Comparison of ENCODE assay signal across 18 cellular contexts in genomic region chr16:4513086-4513860, GRCh38. TPM values are rescaled to one million over a fixed set of nuclear protein-coding genes. Genes with fewer than 3 reads are reported as not detected.
A peak's percentile ranks its signal among the peaks of the same experiment; 100 is the strongest.
DNase-seq lines count a peak whose midpoint lies in the region; ATAC-seq, FAIRE-seq and TF ChIP-seq lines count a peak whose summit lies in the region.
"Had no signal": no experiment of that assay in that cellular context is flagged by ENCODE, and none has a peak within 500 bp of the region (broad histone marks: within the 10 kb centered on the region; RNA-seq: fewer than 3 reads in every experiment).

No MANE protein-coding gene starts in this region.

- H3K56ac ChIP-seq in H1 (replicated peaks; ENCODE audit: insufficient read length, low read depth, low read length), result no peak overlapping the region

- peak overlapping the region; percentile 88 for H3K27ac Mint-ChIP-seq in CD4-positive, alpha-beta T cell

- no peak overlapping the region for H2AK5ac ChIP-seq in H1 (ENCODE audit: low read depth, low read length)
- no peak overlapping the region for H2AK5ac ChIP-seq in neuronal stem cell (ENCODE audit: low read depth, low read length)

- H2AFZ ChIP-seq in Loucy (ENCODE audit: low read length) (no peak overlapping the region), H1 (ENCODE audit: low read length) (no peak overlapping the region), neuronal stem cell (ENCODE audit: low read length) (no peak overlapping the region)

- in situ Hi-C loops in HAP-1 (cut with MboI; ENCODE audit: low sequenced_read_pairs), result loop anchor here (10.0 kb wide), 1 partner anchor 442 kb away; the partner anchor contains the start of gene SEC14L5

- no peak overlapping the region for H3K4me2 ChIP-seq in Loucy (ENCODE audit: low read depth, low read length, poor library complexity, severe bottlenecking)
- H3K4me2 ChIP-seq in H1 (ENCODE audit: insufficient read depth in 1 of 2, low read depth in 2 of 2, low read length in 2 of 2), result no peak overlapping the region
- no peak overlapping the region for H3K4me2 ChIP-seq in neuronal stem cell (ENCODE audit: insufficient read depth, low read length, poor library complexity, severe bottlenecking)

- H3K14ac ChIP-seq in H1 (ENCODE audit: insufficient read length) (no peak overlapping the region), neuronal stem cell (ENCODE audit: low read length) (peak overlapping the region; percentile 42)

- WGBS in H1 (ENCODE audit: extremely low coverage in 1 of 2, insufficient coverage in 1 of 2, insufficient read length in 1 of 2, insufficient replicate concordance in 2 of 2, low coverage in 1 of 2, low lambda C conversion rate in 2 of 2, missing lambda C conversion rate in 1 of 2), 2 experiments, result 85% methylated on average over 8 of the region's 19 CpGs; no CpG with 5 or more reads in 1 of the 2 experiments
- WGBS in neuronal stem cell (ENCODE audit: extremely low coverage in 2 of 2, insufficient read length in 2 of 2, insufficient replicate concordance in 1 of 2), 2 donors, result no CpG with 5 or more reads among the region's 19 CpGs

- intact Hi-C loops in CD4-positive, alpha-beta T cell (cut with DNase I, micrococcal nuclease), result no loop called here

- H3K23me2 ChIP-seq in H1 (ENCODE audit: low read depth, low read length), result no peaks in the 10 kb centered on the region

- no peak overlapping the region for H2BK20ac ChIP-seq in H1 (ENCODE audit: low read length)

- no peaks in the 10 kb centered on the region for H3K9me2 ChIP-seq in Loucy (replicated peaks; ENCODE audit: low read depth, low read length)

- H3K4me3 ChIP-seq in Loucy (ENCODE audit: low read length, poor library complexity, severe bottlenecking) (no peak overlapping the region), H1 (ENCODE audit: extremely low read depth in 1 of 4, insufficient read depth in 2 of 4, low read depth in 3 of 4, low read length in 4 of 4) (no peak overlapping the region), neuronal stem cell (ENCODE audit: low read length in 2 of 2) (no peak overlapping the region), HAP-1 (no peak overlapping the region)
- H3K4me3 ChIP-seq: prostate gland, SK-N-MC had no signal

- H2BK15ac ChIP-seq in H1 (ENCODE audit: low read length) (no peak overlapping the region), neuronal stem cell (ENCODE audit: low read length) (no peak overlapping the region)

- no peak for TF ChIP-seq RAD21 in H1 (IDR thresholded peaks at IDR 0.05 in 1 of 2, conservative IDR thresholded peaks at IDR 0.05 in 1 of 2; ENCODE audit: low read depth in 2 of 2, low read length in 2 of 2)

- H4K91ac ChIP-seq in H1 (replicated peaks; ENCODE audit: insufficient read length, low read length) (no peak overlapping the region), neuronal stem cell (ENCODE audit: low read depth, low read length, poor library complexity) (no peak overlapping the region)

- no peaks in the 10 kb centered on the region for H4K20me1 ChIP-seq in Loucy (ENCODE audit: insufficient read depth, low read length, poor library complexity, severe bottlenecking)
- H4K20me1 ChIP-seq in H1 (replicated peaks in 1 of 2; ENCODE audit: control insufficient read depth in 1 of 2, insufficient read depth in 2 of 2, low read length in 2 of 2), result peaks cover 10 to 21% of the 10 kb centered on the region in 2 experiments

- peaks cover 15% of the 10 kb centered on the region; the same call in 1 of the 2 replicates for H3K79me2 ChIP-seq in Loucy (ENCODE audit: insufficient read depth, low read length)
- peaks cover 0 to 5% of the 10 kb centered on the region in 2 experiments; a peak in 1 of 4 replicates for H3K79me2 ChIP-seq in H1 (ENCODE audit: control insufficient read depth in 1 of 2, insufficient read depth in 2 of 2, low read length in 2 of 2)

- DNase-seq in CD4-positive, alpha-beta T cell, result no peak
- DNase-seq in H1 (ENCODE audit: low read depth in 1 of 2, low spot score in 2 of 2) (no peak), neuronal stem cell (ENCODE audit: low spot score) (no peak), activated gamma-delta T cell treated with Interleukin-2 at 50 U/mL for 16 hours (no peak), HAP-1 (ENCODE audit: low spot score in 2 of 2) (no peak), NCI-H1417 (lab: John Stamatoyannopoulos, UW) (no peak)
- DNase-seq: activated T-cell treated with anti-CD3 and anti-CD28 coated beads, Interleukin-2, amount 50 U/mL, for 4 hours; NCI-H345; WERI-Rb-1 had no signal

- no peaks in the 10 kb centered on the region for H3K27me3 ChIP-seq in CD4-positive, alpha-beta T cell (ENCODE audit: control insufficient read depth, insufficient read depth, low read length)
- no peaks in the 10 kb centered on the region for H3K27me3 ChIP-seq in Loucy (ENCODE audit: insufficient read depth, low read length, poor library complexity, severe bottlenecking)
- H3K27me3 ChIP-seq in H1 (replicated peaks in 1 of 4; ENCODE audit: control insufficient read depth in 3 of 4, extremely low read depth in 1 of 4, insufficient read depth in 3 of 4, low read length in 3 of 4), result no peaks in the 10 kb centered on the region
- no peaks in the 10 kb centered on the region for H3K27me3 ChIP-seq in neuronal stem cell (ENCODE audit: control insufficient read depth in 3 of 3, insufficient read depth in 3 of 3, low read depth in 1 of 3, low read length in 3 of 3)
- no peaks in the 10 kb centered on the region for H3K27me3 ChIP-seq in HAP-1 (ENCODE audit: low read depth)

- H2BK120ac ChIP-seq in H1 (replicated peaks; ENCODE audit: low read depth, low read length) (no peak overlapping the region), neuronal stem cell (ENCODE audit: low read depth, low read length) (no peak overlapping the region)

- no peak for TF ChIP-seq POLR2A in H1 (IDR thresholded peaks at IDR 0.05; ENCODE audit: control extremely low read depth in 1 of 2, low read depth in 2 of 2, low read length in 2 of 2)

- H3K4ac ChIP-seq in H1 (replicated peaks; ENCODE audit: insufficient read length, low read depth, low read length), result no peak overlapping the region
- H3K4ac ChIP-seq in neuronal stem cell (ENCODE audit: low read length), result no peak overlapping the region

- 0 out of 2 replicates have a peak overlapping the region, but pooled peaks have one; percentile 44 for H2BK5ac ChIP-seq in H1 (ENCODE audit: low read depth, low read length)
- H2BK5ac ChIP-seq in neuronal stem cell (ENCODE audit: low read length), result no peak overlapping the region

- H3K4me1 Mint-ChIP-seq in CD4-positive, alpha-beta T cell (ENCODE audit: low read depth), result peaks cover 53% of the 10 kb centered on the region

- H3K27ac ChIP-seq in CD4-positive, alpha-beta T cell (ENCODE audit: low read depth, low read length), result peak overlapping the region; percentile 38
- H3K27ac ChIP-seq in H1 (ENCODE audit: low read depth, low read length) (no peak overlapping the region), neuronal stem cell (replicated peaks; ENCODE audit: low read length) (no peak overlapping the region)
- H3K27ac ChIP-seq: prostate gland, SK-N-MC, WERI-Rb-1 had no signal

- no peak for FAIRE-seq in H1 (lab: Jason Lieb, UNC)
- FAIRE-seq: GM18507, H54, keratinocyte had no signal

- no peaks in the 10 kb centered on the region for H3K9me3 Mint-ChIP-seq in CD4-positive, alpha-beta T cell
- H3K9me3 Mint-ChIP-seq: activated T-cell treated with anti-CD3 and anti-CD28 coated beads, Interleukin-2, amount 50 U/mL, for 4 hours had no signal

- H3K18ac ChIP-seq in H1 (ENCODE audit: extremely low read depth, low read length), result no peak overlapping the region
- H3K18ac ChIP-seq in neuronal stem cell (ENCODE audit: low read length), result no peak overlapping the region

- H4K8ac ChIP-seq in H1 (ENCODE audit: extremely low read depth, insufficient read depth, low read length), result peak overlapping the region; percentile 57
- H4K8ac ChIP-seq in neuronal stem cell (ENCODE audit: low read depth, low read length), result no peak overlapping the region

- H2BK12ac ChIP-seq in H1 (ENCODE audit: low read depth, low read length) (no peak overlapping the region), neuronal stem cell (ENCODE audit: low read length) (no peak overlapping the region)

- peaks cover 61% of the 10 kb centered on the region for H3K36me3 Mint-ChIP-seq in CD4-positive, alpha-beta T cell (ENCODE audit: low read depth)

- H3K79me1 ChIP-seq in H1 (ENCODE audit: low read depth, low read length) (no peaks in the 10 kb centered on the region; the same call in 1 of the 2 replicates), neuronal stem cell (ENCODE audit: low read depth, low read length) (peaks cover under 1% of the 10 kb centered on the region)

- peaks cover 23% of the 10 kb centered on the region for H3K4me1 ChIP-seq in Loucy (ENCODE audit: insufficient read depth, low read length, poor library complexity, severe bottlenecking)
- H3K4me1 ChIP-seq in H1 (replicated peaks in 1 of 4; ENCODE audit: control insufficient read depth in 3 of 4, insufficient read depth in 4 of 4, low read length in 3 of 4), result peaks cover 0 to 5% (median 2%) of the 10 kb centered on the region in 4 experiments; a peak in 6 of 7 replicates
- no peaks in the 10 kb centered on the region for H3K4me1 ChIP-seq in neuronal stem cell (ENCODE audit: control insufficient read depth in 2 of 2, insufficient read depth in 1 of 2, low read depth in 1 of 2, low read length in 2 of 2)
- H3K4me1 ChIP-seq in HAP-1, result no peaks in the 10 kb centered on the region; the same call in 1 of the 2 replicates
- H3K4me1 ChIP-seq: prostate gland had no signal

- no peaks in the 10 kb centered on the region for H3K27me3 Mint-ChIP-seq in CD4-positive, alpha-beta T cell

- H3K9ac ChIP-seq in Loucy (ENCODE audit: low read depth, low read length, poor library complexity, severe bottlenecking), result peak overlapping the region; percentile 84
- H3K9ac ChIP-seq in H1 (replicated peaks in 1 of 4; ENCODE audit: extremely low read depth in 1 of 4, low read depth in 3 of 4, low read length in 3 of 4), result no peak overlapping the region
- H3K9ac ChIP-seq in neuronal stem cell (ENCODE audit: low read depth, low read length, poor library complexity), result peak overlapping the region; percentile 47

- H4K5ac ChIP-seq in H1 (ENCODE audit: insufficient read length, low read depth, low read length), result no peak overlapping the region

- POLR2A ChIA-PET in CD4-positive, alpha-beta T cell (lab: Charles Lee), result interaction anchor here (1.8 to 2.4 kb wide), 2 partner anchors 8 to 12 kb away, joined by 4 to 23 read pairs; no protein-coding TSS in a partner anchor
- POLR2A ChIA-PET in H1 (lab: Charles Lee; ENCODE audit: partially characterized antibody), result interaction anchor here (1.6 kb wide), 1 partner anchor 73 kb away, joined by 4 read pairs; no protein-coding TSS in a partner anchor

- H3K9me3 ChIP-seq in CD4-positive, alpha-beta T cell (ENCODE audit: control insufficient read depth, low read length), result no peaks in the 10 kb centered on the region
- H3K9me3 ChIP-seq in Loucy (ENCODE audit: insufficient read depth, low read depth, low read length) (no peaks in the 10 kb centered on the region), H1 (ENCODE audit: insufficient read depth in 2 of 2, low read depth in 1 of 2, low read length in 1 of 2) (no peaks in the 10 kb centered on the region), neuronal stem cell (replicated peaks in 1 of 2; ENCODE audit: control insufficient read depth in 2 of 2, insufficient read depth in 1 of 2, low read depth in 1 of 2, low read length in 2 of 2) (no peaks in the 10 kb centered on the region), HAP-1 (no peaks in the 10 kb centered on the region)
- H3K9me3 ChIP-seq: prostate gland had no signal

- no peak for ATAC-seq in CD4-positive, alpha-beta T cell (ENCODE audit: poor library complexity)
- ATAC-seq in HG03469 (IDR thresholded peaks at IDR 0.05; ENCODE audit: unreplicated experiment), result no peak
- ATAC-seq: activated T-cell treated with anti-CD3 and anti-CD28 coated beads, Interleukin-2, amount 50 U/mL, for 4 hours had no signal

- no peaks in the 10 kb centered on the region for H3F3A ChIP-seq in Loucy (ENCODE audit: low read depth)

- H3K23ac ChIP-seq in H1 (ENCODE audit: insufficient read length) (no peak overlapping the region), neuronal stem cell (ENCODE audit: low read depth, low read length, poor library complexity) (no peak overlapping the region)

- peaks cover 10% of the 10 kb centered on the region; the same call in 1 of the 2 replicates for H3K36me3 ChIP-seq in Loucy (ENCODE audit: insufficient read depth, low read length)
- peaks cover 10 to 20% (median 10%) of the 10 kb centered on the region in 4 experiments; a peak in 4 of 8 replicates for H3K36me3 ChIP-seq in H1 (ENCODE audit: control insufficient read depth in 2 of 4, insufficient read depth in 4 of 4, low read length in 3 of 4)
- peaks cover 28 to 61% of the 10 kb centered on the region in 2 donors for H3K36me3 ChIP-seq in neuronal stem cell (replicated peaks in 1 of 2; ENCODE audit: control insufficient read depth in 2 of 2, insufficient read depth in 2 of 2, low read length in 2 of 2)
- peaks cover 43% of the 10 kb centered on the region for H3K36me3 ChIP-seq in HAP-1 (replicated peaks)
- H3K36me3 ChIP-seq: prostate gland had no signal

- CTCF ChIA-PET in CD4-positive, alpha-beta T cell (lab: Charles Lee), result no interaction called here
- CTCF ChIA-PET in H1 (lab: Charles Lee; ENCODE audit: partially characterized antibody), result interaction anchor here (0.6 to 35.4 kb wide), 10 partner anchors 7 to 331 kb away, joined by 3 to 968 read pairs (median 10); partner anchors contain the start of genes C16orf96 and CDIP1

- H3K4me3 Mint-ChIP-seq in CD4-positive, alpha-beta T cell, result no peak overlapping the region
- H3K4me3 Mint-ChIP-seq: activated T-cell treated with anti-CD3 and anti-CD28 coated beads, Interleukin-2, amount 50 U/mL, for 4 hours had no signal

- no peak for TF ChIP-seq EP300 in H1 (IDR thresholded peaks at IDR 0.05; ENCODE audit: borderline replicate concordance in 1 of 2, low read depth in 2 of 2, low read length in 2 of 2)

- TF ChIP-seq CTCF in CD4-positive, alpha-beta T cell (IDR thresholded peaks at IDR 0.05), result no peak
- TF ChIP-seq CTCF in Loucy (conservative IDR thresholded peaks at IDR 0.05; ENCODE audit: low read length) (no peak), H1 (IDR thresholded peaks at IDR 0.05; ENCODE audit: control extremely low read depth in 1 of 3, insufficient read depth in 1 of 3, low read depth in 1 of 3, low read length in 3 of 3) (no peak)

RNA-seq across cellular contexts. Expression of gene CDIP1, which starts 25.3 kb away (rescaled TPM):
- total RNA-seq in CD4-positive, alpha-beta T cell, result 10 to 100 TPM; 19.5 to 22.4 TPM
- total RNA-seq in H1 (2021; fragmentation: NEBNext Ultra II Directional; extraction: Animal tissue kit (Norgen Biotek cat#: 25700)), result 73.7 and 76.3 TPM in 2 replicates
- polyA plus RNA-seq in H1 (2011; rRNA removed), result 56.6 and 91.0 TPM in 2 replicates
- polyA plus RNA-seq in H1 (2011; cell fraction: cytosol; rRNA removed), result 30.3 TPM
- 56.4 TPM for polyA plus RNA-seq in H1 (2011; cell fraction: nucleus; rRNA removed)
- polyA plus RNA-seq in H1 (2012, experiment 1 of 2), result 63.4 to 93.4 TPM (median 83.5 TPM) in 4 replicates
- 84.1 TPM for polyA plus RNA-seq in H1 (2012, experiment 2 of 2)
- 34.2 TPM for polyA plus RNA-seq in H1 (2013, experiment 1 of 2)
- polyA plus RNA-seq in H1 (2013, experiment 2 of 2), result 34.4 TPM
- polyA minus RNA-seq in H1 (2011; rRNA and poly(A)+ RNA removed), result 28.0 and 32.6 TPM in 2 replicates
- polyA minus RNA-seq in H1 (2011; cell fraction: cytosol; rRNA and poly(A)+ RNA removed), result 24.1 TPM
- polyA minus RNA-seq in H1 (2011; cell fraction: nucleus; rRNA and poly(A)+ RNA removed), result 26.3 TPM
- 48.1 TPM for polyA plus RNA-seq in neuronal stem cell (2013, experiment 1 of 2)
- 46.7 TPM for polyA plus RNA-seq in neuronal stem cell (2013, experiment 2 of 2)
- total RNA-seq: HT-29 had no signal

RNA-seq across cellular contexts. Expression of gene HMOX2, which starts 37.1 kb away (rescaled TPM):
- 10 to 100 TPM; 63.4 to 66.4 TPM for total RNA-seq in CD4-positive, alpha-beta T cell
- 45.6 and 48.4 TPM in 2 replicates for total RNA-seq in H1 (2021; fragmentation: NEBNext Ultra II Directional; extraction: Animal tissue kit (Norgen Biotek cat#: 25700))
- polyA plus RNA-seq in H1 (2011; rRNA removed), result 33.7 and 36.5 TPM in 2 replicates
- 43.5 TPM for polyA plus RNA-seq in H1 (2011; cell fraction: cytosol; rRNA removed)
- polyA plus RNA-seq in H1 (2011; cell fraction: nucleus; rRNA removed), result 39.8 TPM
- polyA plus RNA-seq in H1 (2012, experiment 1 of 2), result 43.6 to 48.5 TPM (median 44.9 TPM) in 4 replicates
- 35.4 TPM for polyA plus RNA-seq in H1 (2012, experiment 2 of 2)
- 31.2 TPM for polyA plus RNA-seq in H1 (2013, experiment 1 of 2)
- polyA plus RNA-seq in H1 (2013, experiment 2 of 2), result 28.8 TPM
- 33.6 and 42.8 TPM in 2 replicates for polyA minus RNA-seq in H1 (2011; rRNA and poly(A)+ RNA removed)
- 16.3 TPM for polyA minus RNA-seq in H1 (2011; cell fraction: cytosol; rRNA and poly(A)+ RNA removed)
- 17.1 TPM for polyA minus RNA-seq in H1 (2011; cell fraction: nucleus; rRNA and poly(A)+ RNA removed)
- 9.8 TPM for polyA plus RNA-seq in neuronal stem cell (2013, experiment 1 of 2)
- polyA plus RNA-seq in neuronal stem cell (2013, experiment 2 of 2), result 10.1 TPM

RNA-seq across cellular contexts. Expression of gene NMRAL1, which starts 38.8 kb away (rescaled TPM):
- total RNA-seq in CD4-positive, alpha-beta T cell, result 10 to 100 TPM; 28.6 to 29.5 TPM
- total RNA-seq in H1 (2021; fragmentation: NEBNext Ultra II Directional; extraction: Animal tissue kit (Norgen Biotek cat#: 25700)), result 66.8 and 72.5 TPM in 2 replicates
- polyA plus RNA-seq in H1 (2011; rRNA removed), result 143 and 196 TPM in 2 replicates
- 148 TPM for polyA plus RNA-seq in H1 (2011; cell fraction: cytosol; rRNA removed)
- polyA plus RNA-seq in H1 (2011; cell fraction: nucleus; rRNA removed), result 106 TPM
- 63.8 to 98.0 TPM (median 91.2 TPM) in 4 replicates for polyA plus RNA-seq in H1 (2012, experiment 1 of 2)
- 136 TPM for polyA plus RNA-seq in H1 (2012, experiment 2 of 2)
- polyA plus RNA-seq in H1 (2013, experiment 1 of 2), result 60.8 TPM
- 64.5 TPM for polyA plus RNA-seq in H1 (2013, experiment 2 of 2)
- 72.7 and 89.1 TPM in 2 replicates for polyA minus RNA-seq in H1 (2011; rRNA and poly(A)+ RNA removed)
- polyA minus RNA-seq in H1 (2011; cell fraction: cytosol; rRNA and poly(A)+ RNA removed), result 55.3 TPM
- 63.2 TPM for polyA minus RNA-seq in H1 (2011; cell fraction: nucleus; rRNA and poly(A)+ RNA removed)
- polyA plus RNA-seq in neuronal stem cell (2013, experiment 1 of 2), result 37.3 TPM
- polyA plus RNA-seq in neuronal stem cell (2013, experiment 2 of 2), result 36.3 TPM

RNA-seq across cellular contexts. Expression of gene C16orf96, which starts 42.9 kb away (rescaled TPM):
- under 1 TPM; 0.27 to 0.42 TPM for total RNA-seq in CD4-positive, alpha-beta T cell
- total RNA-seq in H1 (2021; fragmentation: NEBNext Ultra II Directional; extraction: Animal tissue kit (Norgen Biotek cat#: 25700)), result 1.3 and 1.6 TPM in 2 replicates
- 1.0 and 1.8 TPM in 2 replicates for polyA plus RNA-seq in H1 (2011; rRNA removed)
- polyA plus RNA-seq in H1 (2011; cell fraction: cytosol; rRNA removed), result 0.97 TPM
- polyA plus RNA-seq in H1 (2011; cell fraction: nucleus; rRNA removed), result 2.1 TPM
- polyA plus RNA-seq in H1 (2012, experiment 1 of 2), result 1.4 to 2.0 TPM (median 1.5 TPM) in 4 replicates
- polyA plus RNA-seq in H1 (2012, experiment 2 of 2), result 1.1 TPM
- polyA plus RNA-seq in H1 (2013, experiment 1 of 2), result 0.67 TPM
- polyA plus RNA-seq in H1 (2013, experiment 2 of 2), result 0.72 TPM
- polyA minus RNA-seq in H1 (2011; rRNA and poly(A)+ RNA removed), result 1.4 and 1.6 TPM in 2 replicates
- 1.5 TPM for polyA minus RNA-seq in H1 (2011; cell fraction: cytosol; rRNA and poly(A)+ RNA removed)
- polyA minus RNA-seq in H1 (2011; cell fraction: nucleus; rRNA and poly(A)+ RNA removed), result 1.9 TPM
- polyA plus RNA-seq in neuronal stem cell (2013, experiment 1 of 2), result 0.74 TPM
- polyA plus RNA-seq in neuronal stem cell (2013, experiment 2 of 2), result 0.79 TPM
- total RNA-seq: glomerular endothelial cell, HT-29 had no signal
- polyA plus RNA-seq: keratinocyte had no signal

Comparison
In these comparisons a context has a peak if more than half of its experiments do, and no peak if none do; other contexts are left out.
1. H3K9ac ChIP-seq: peak in Loucy (single experiment) and neuronal stem cell (single experiment); none in H1 (0 of 4).